1 cellular context compared by ENCODE assay signal in genomic region chr12:105995986-105996385, GRCh38.
TF ChIP-seq lines count a peak whose summit lies in the region.

No MANE protein-coding gene starts in this region.

TF ChIP-seq in K562, 482 proteins besides CTCF, POLR2A, EP300 and RAD21 (continued from another document):
- TF ChIP-seq ATF3 (IDR thresholded peaks at IDR 0.05), result no peak
- no peak for TF ChIP-seq ATF3 (CRISPR knock-in tag; conservative IDR thresholded peaks at IDR 0.05)
- 0 out of 2 replicates have a peak, but pooled peaks have one; percentile 18 for TF ChIP-seq ZNF316 (IDR thresholded peaks at IDR 0.05)
- TF ChIP-seq C11orf30 (IDR thresholded peaks at IDR 0.05; ENCODE audit: low read depth), result peak; percentile 35; the same call in 1 of the 2 replicates
